25 cellular contexts compared by ENCODE assay signal in the genomic region with DNA sequence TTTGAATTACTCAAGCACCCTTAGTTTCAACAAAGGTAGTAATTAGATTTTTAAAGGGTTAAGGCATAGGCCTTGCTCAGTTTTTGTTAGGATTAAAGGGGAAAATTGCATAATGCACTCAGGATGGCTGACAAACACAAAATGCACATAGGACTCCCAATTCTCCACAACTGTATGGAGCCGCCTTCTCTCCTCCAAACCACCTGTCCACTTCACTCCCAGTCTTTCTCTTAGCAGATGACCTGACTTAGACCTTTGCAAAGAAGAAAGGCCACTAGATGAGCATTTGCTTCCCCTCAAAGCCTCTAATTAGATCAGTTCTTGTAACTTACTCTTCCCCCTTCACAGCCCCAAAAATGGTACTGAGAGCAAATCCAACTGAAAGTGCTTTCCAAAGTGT. TPM values are rescaled to one million over a fixed set of nuclear protein-coding genes. Genes with fewer than 3 reads are reported as not detected.
"Had no signal": no experiment of that assay in that cellular context is flagged by ENCODE, and none has a peak within 500 bp of the region (broad histone marks: within the 10 kb centered on the region; RNA-seq: fewer than 3 reads in every experiment).

No MANE protein-coding gene starts in this region.

- H2AFZ ChIP-seq: hepatocyte had no signal

- ATAC-seq: naive thymus-derived CD4-positive, alpha-beta T cell; natural killer cell treated with Interleukin-12 subunit alpha and Interleukin-12 subunit beta and Interleukin-15 and Interleukin-18, amount 100 ng/mL, for 72 hours; right lobe of liver; stimulated activated effector memory CD8-positive, alpha-beta T cell treated with anti-CD3 and anti-CD28 coated beads, Interleukin-12 subunit alpha, Interleukin-12 subunit beta, amount 100 ng/mL, for 72 hours; stimulated activated naive CD8-positive, alpha-beta T cell treated with anti-CD3 and anti-CD28 coated beads, Interleukin-15, amount 100 ng/mL, for 72 hours had no signal

- H3K27me3 ChIP-seq: hepatocyte, ovary, right atrium auricular region, right lobe of liver, spleen, tibial nerve, uterus had no signal

- H3K79me2 ChIP-seq: hepatocyte had no signal

- H3K4me2 ChIP-seq: hepatocyte had no signal

- H3K27ac ChIP-seq: hepatocyte, left ventricle myocardium inferior, ovary, right atrium auricular region, right lobe of liver, skin epidermis, spleen, tibial nerve, uterus had no signal

- H3K36me3 ChIP-seq: ovary, uterus had no signal

- H3K27me3 Mint-ChIP-seq: naive thymus-derived CD4-positive, alpha-beta T cell; natural killer cell treated with Interleukin-12 subunit alpha and Interleukin-12 subunit beta and Interleukin-15 and Interleukin-18, amount 100 ng/mL, for 72 hours; progenitor cell of endocrine pancreas; stimulated activated naive CD8-positive, alpha-beta T cell treated with anti-CD3 and anti-CD28 coated beads, Interleukin-15, amount 100 ng/mL, for 72 hours; type B pancreatic cell had no signal

- H3K4me1 Mint-ChIP-seq: mesothelial cell of epicardium; stimulated activated effector memory CD8-positive, alpha-beta T cell treated with anti-CD3 and anti-CD28 coated beads, Interleukin-12 subunit alpha, Interleukin-12 subunit beta, amount 100 ng/mL, for 72 hours had no signal

- H3K9me3 ChIP-seq: right lobe of liver, uterus had no signal

- DNase-seq: islet precursor cell; left ventricle myocardium inferior; mesendoderm; naive thymus-derived CD4-positive, alpha-beta T cell; ovary; right lobe of liver; spleen; stimulated activated CD4-positive, alpha-beta T cell treated with anti-CD3 and anti-CD28 coated beads, Interleukin-4, amount 100 ng/mL, for 24 hours; stimulated activated naive CD4-positive, alpha-beta T cell treated with Interleukin-2 at 50 U/mL for 16 hours; stimulated activated naive CD8-positive, alpha-beta T cell treated with anti-CD3 and anti-CD28 coated beads, Interleukin-15, amount 100 ng/mL, for 72 hours; substantia nigra; uterus had no signal

- H3K4me1 ChIP-seq: right atrium auricular region, right lobe of liver, spleen, tibial nerve, uterus had no signal

- H3K9me3 Mint-ChIP-seq: mesothelial cell of epicardium; natural killer cell treated with Interleukin-12 subunit alpha and Interleukin-12 subunit beta and Interleukin-15 and Interleukin-18, amount 100 ng/mL, for 72 hours; stimulated activated effector memory CD8-positive, alpha-beta T cell treated with anti-CD3 and anti-CD28 coated beads, Interleukin-12 subunit alpha, Interleukin-12 subunit beta, amount 100 ng/mL, for 72 hours; stimulated activated naive CD8-positive, alpha-beta T cell treated with anti-CD3 and anti-CD28 coated beads, Interleukin-15, amount 100 ng/mL, for 72 hours; type B pancreatic cell had no signal

- H3K4me3 ChIP-seq: hepatocyte, left ventricle myocardium inferior, lung, ovary, right atrium auricular region, right lobe of liver, skin epidermis, spleen, tibial nerve, uterus had no signal

- H3K27ac Mint-ChIP-seq: mesothelial cell of epicardium; natural killer cell treated with Interleukin-12 subunit alpha and Interleukin-12 subunit beta and Interleukin-15 and Interleukin-18, amount 100 ng/mL, for 72 hours; progenitor cell of endocrine pancreas; stimulated activated effector memory CD8-positive, alpha-beta T cell treated with anti-CD3 and anti-CD28 coated beads, Interleukin-12 subunit alpha, Interleukin-12 subunit beta, amount 100 ng/mL, for 72 hours; stimulated activated naive CD8-positive, alpha-beta T cell treated with anti-CD3 and anti-CD28 coated beads, Interleukin-15, amount 100 ng/mL, for 72 hours; type B pancreatic cell had no signal

- H3K4me3 Mint-ChIP-seq: mesothelial cell of epicardium; naive thymus-derived CD4-positive, alpha-beta T cell; natural killer cell treated with Interleukin-12 subunit alpha and Interleukin-12 subunit beta and Interleukin-15 and Interleukin-18, amount 100 ng/mL, for 72 hours; stimulated activated effector memory CD8-positive, alpha-beta T cell treated with anti-CD3 and anti-CD28 coated beads, Interleukin-12 subunit alpha, Interleukin-12 subunit beta, amount 100 ng/mL, for 72 hours; stimulated activated naive CD8-positive, alpha-beta T cell treated with anti-CD3 and anti-CD28 coated beads, Interleukin-15, amount 100 ng/mL, for 72 hours; type B pancreatic cell had no signal

RNA-seq across cellular contexts. Expression of gene SIRPB2, which starts 44.7 kb away (rescaled TPM):
- total RNA-seq: hepatocyte; kidney epithelial cell; mesothelial cell of epicardium; natural killer cell treated with Interleukin-12 subunit alpha and Interleukin-12 subunit beta and Interleukin-15 and Interleukin-18, amount 100 ng/mL, for 72 hours; progenitor cell of endocrine pancreas; renal cortical epithelial cell had no signal
- polyA plus RNA-seq: hepatocyte, neural cell had no signal
